Comparison of ENCODE assay signal across 2 cellular contexts in genomic region chr1:76944942-76945341, GRCh38.
TF ChIP-seq lines count a peak whose summit lies in the region.

No MANE protein-coding gene starts in this region.

TF ChIP-seq in SK-N-SH treated with all-trans-retinoic acid at 6 μM for 48 hours, 23 proteins besides CTCF, POLR2A, EP300 and RAD21 (continued from another document):
- TF ChIP-seq PATZ1 (CRISPR knock-in tag; IDR thresholded peaks at IDR 0.05; ENCODE audit: borderline replicate concordance) (no peak), ZNF8 (CRISPR knock-in tag; IDR thresholded peaks at IDR 0.05) (no peak), TOX (CRISPR knock-in tag; IDR thresholded peaks at IDR 0.05; ENCODE audit: borderline replicate concordance) (no peak), POU6F1 (CRISPR knock-in tag; IDR thresholded peaks at IDR 0.05; ENCODE audit: borderline replicate concordance, low read depth) (no peak), ZNF565 (CRISPR knock-in tag; conservative IDR thresholded peaks at IDR 0.05; ENCODE audit: low read depth) (no peak), CSDC2 (CRISPR knock-in tag; IDR thresholded peaks at IDR 0.05) (no peak), ZC3H10 (CRISPR knock-in tag; IDR thresholded peaks at IDR 0.05) (no peak)

TF ChIP-seq in SK-N-SH, 30 proteins besides CTCF, POLR2A, EP300 and RAD21 (continued from another document):
- no peak for TF ChIP-seq ZBTB33 (IDR thresholded peaks at IDR 0.05; ENCODE audit: borderline replicate concordance, low read depth)
- no peak for TF ChIP-seq TCF12 (IDR thresholded peaks at IDR 0.05)
- no peak for TF ChIP-seq NRF1 (IDR thresholded peaks at IDR 0.05; ENCODE audit: low read depth, low read length)
- no peak for TF ChIP-seq NFIC (IDR thresholded peaks at IDR 0.05; ENCODE audit: borderline replicate concordance)
- no peak for TF ChIP-seq MEF2A (IDR thresholded peaks at IDR 0.05; ENCODE audit: borderline replicate concordance, low read depth)
- TF ChIP-seq PBX3 (IDR thresholded peaks at IDR 0.05): no peak
- TF ChIP-seq FOSL2 (IDR thresholded peaks at IDR 0.05; ENCODE audit: borderline replicate concordance, low read depth): no peak
- no peak for TF ChIP-seq RFX5 (IDR thresholded peaks at IDR 0.05; ENCODE audit: low read length)
- TF ChIP-seq USF2 (IDR thresholded peaks at IDR 0.05; ENCODE audit: borderline replicate concordance, low read depth, low read length): no peak
- TF ChIP-seq CHD2 (IDR thresholded peaks at IDR 0.05; ENCODE audit: low read length, partially characterized antibody): no peak
- no peak for TF ChIP-seq POLR2AphosphoS5 (IDR thresholded peaks at IDR 0.05; ENCODE audit: low read depth, low read length)
- TF ChIP-seq TEAD4 (IDR thresholded peaks at IDR 0.05; ENCODE audit: borderline replicate concordance, insufficient read depth): no peak
- TF ChIP-seq ELF1 (IDR thresholded peaks at IDR 0.05): no peak
- TF ChIP-seq MAX (IDR thresholded peaks at IDR 0.05; ENCODE audit: low read depth): no peak
- TF ChIP-seq EZH2phosphoT487 (IDR thresholded peaks at IDR 0.05; ENCODE audit: borderline replicate concordance, low read depth): no peak
- TF ChIP-seq SMC3 (IDR thresholded peaks at IDR 0.05; ENCODE audit: low read depth, low read length): no peak
